Comparison of ENCODE assay signal across 28 cellular contexts in genomic region chr21:43989401-43989800, GRCh38.
"Had no signal": no experiment of that assay in that cellular context is flagged by ENCODE, and none has a peak within 500 bp of the region (broad histone marks: within the 10 kb centered on the region; RNA-seq: fewer than 3 reads in every experiment).

No MANE protein-coding gene starts in this region.

- DNase-seq: activated CD4-positive, alpha-beta T cell treated with anti-CD3 and anti-CD28 coated beads, Interleukin-2, amount 10 ng/mL, durations not matched to agents 24 days and 14 days; activated CD4-positive, alpha-beta T cell treated with anti-CD3 and anti-CD28 coated beads, Interleukin-2, amount 50 U/mL, for 4 hours; activated CD8-positive, alpha-beta T cell treated with anti-CD3 and anti-CD28 coated beads for 36 hours; activated effector memory CD4-positive, alpha-beta T cell treated with anti-CD3 and anti-CD28 coated beads, Interleukin-2, amount 50 U/mL, for 16 hours; activated naive CD4-positive, alpha-beta T cell; activated naive CD4-positive, alpha-beta T cell treated with anti-CD3 and anti-CD28 coated beads, Interleukin-2, amount 50 U/mL, for 16 hours; activated naive CD8-positive, alpha-beta T cell treated with anti-CD3 and anti-CD28 coated beads for 36 hours; activated T-cell treated with anti-CD3 and anti-CD28 coated beads, Interleukin-2, amount 50 U/mL, for 1 hour; activated T-cell treated with anti-CD3 and anti-CD28 coated beads, Interleukin-2, amount 50 U/mL, for 72 hours; amniotic stem cell; brain microvascular endothelial cell; Karpas-422; KBM-7; MV-4-11; NCI-H1092; NCI-H1436 treated with DMSO at 0.1 percent for 48 hours; NCI-H1694 treated with DMSO at 0.1 percent for 48 hours; NCI-H2029; NCI-H345; NCI-H524 treated with DMSO at 0.1 percent for 48 hours; NK-92 treated with Interleukin-12 subunit alpha and Interleukin-12 subunit beta, amount 100 ng/mL, for 24 hours; PC-3; Peyer's patch; RPMI8226; SIG-M5; T1000 had no signal

- FAIRE-seq: TTC549 had no signal

- ATAC-seq: activated CD8-positive, alpha-beta T cell treated with anti-CD3 and anti-CD28 coated beads for 36 hours; activated T-helper 17 cell treated with anti-CD3 and anti-CD28 coated beads, Interleukin-2, amount 50 U/mL, for 72 hours; PC-3 had no signal

- H3K4me3 ChIP-seq: Peyer's patch had no signal

- H3K27me3 ChIP-seq: brain microvascular endothelial cell, Peyer's patch had no signal

- H3K36me3 ChIP-seq: brain microvascular endothelial cell, Peyer's patch had no signal

- H3K9me3 ChIP-seq: Peyer's patch had no signal

- H3K27ac ChIP-seq: brain microvascular endothelial cell, Peyer's patch had no signal
